Comparison of ENCODE assay signal across 8 cellular contexts in genomic region chr16:31094088-31094423, GRCh38. TPM values are rescaled to one million over a fixed set of nuclear protein-coding genes. Genes with fewer than 3 reads are reported as not detected.
DNase-seq lines count a peak whose midpoint lies in the region; ATAC-seq and TF ChIP-seq lines count a peak whose summit lies in the region.

No MANE protein-coding gene starts in this region.

- H3K4me3 Mint-ChIP-seq in CD4-positive, CD25-positive, alpha-beta regulatory T cell, result peak overlapping the region; percentile 94 to 99 (median 96)
- H3K4me3 Mint-ChIP-seq in immature natural killer cell, result peak overlapping the region; percentile 78 to 97 (median 87)
- H3K4me3 Mint-ChIP-seq in stimulated activated naive CD8-positive, alpha-beta T cell treated with anti-CD3 and anti-CD28 coated beads, Interleukin-15, Interleukin-2, amounts not matched to agents 100 ng/mL and 50 ng/mL, for 24 hours, result peak overlapping the region; percentile 91

- no peak for TF ChIP-seq CTCF in ascending aorta (IDR thresholded peaks at IDR 0.05)

- no peak for ATAC-seq in CD4-positive, CD25-positive, alpha-beta regulatory T cell (ENCODE audit: low read depth in 2 of 2)
- ATAC-seq in HG03097 (IDR thresholded peaks at IDR 0.05; ENCODE audit: low FRiP score, unreplicated experiment), result peak; percentile 3

- peaks cover 14% of the 10 kb centered on the region for H3K4me1 ChIP-seq in CD4-positive, CD25-positive, alpha-beta regulatory T cell (ENCODE audit: control insufficient read depth, insufficient read depth, low read length, poor library complexity, severe bottlenecking)
- peaks cover 0 to 3% of the 10 kb centered on the region in 2 donors for H3K4me1 ChIP-seq in ascending aorta

- H3K27ac Mint-ChIP-seq in CD4-positive, CD25-positive, alpha-beta regulatory T cell, result peak overlapping the region; percentile 69 to 95 (median 84)
- peak overlapping the region; percentile 75 to 97 (median 90) for H3K27ac Mint-ChIP-seq in immature natural killer cell
- H3K27ac Mint-ChIP-seq in stimulated activated naive CD8-positive, alpha-beta T cell treated with anti-CD3 and anti-CD28 coated beads, Interleukin-15, Interleukin-2, amounts not matched to agents 100 ng/mL and 50 ng/mL, for 24 hours, result peak overlapping the region; percentile 88

- peaks cover 10 to 36% (median 20%) of the 10 kb centered on the region in 4 donors for H3K4me1 Mint-ChIP-seq in CD4-positive, CD25-positive, alpha-beta regulatory T cell
- H3K4me1 Mint-ChIP-seq in immature natural killer cell, result peaks cover 22 to 30% of the 10 kb centered on the region in 2 donors
- peaks cover 25% of the 10 kb centered on the region for H3K4me1 Mint-ChIP-seq in stimulated activated naive CD8-positive, alpha-beta T cell treated with anti-CD3 and anti-CD28 coated beads, Interleukin-15, Interleukin-2, amounts not matched to agents 100 ng/mL and 50 ng/mL, for 24 hours (ENCODE audit: low read depth)

- H3K27ac ChIP-seq in CD4-positive, CD25-positive, alpha-beta regulatory T cell (ENCODE audit: insufficient read depth, low read length, poor library complexity, severe bottlenecking), result peak overlapping the region; percentile 83
- H3K27ac ChIP-seq in ascending aorta, result peak overlapping the region; percentile 86 to 92

- H3K36me3 Mint-ChIP-seq in CD4-positive, CD25-positive, alpha-beta regulatory T cell, result no peaks in the 10 kb centered on the region
- H3K36me3 Mint-ChIP-seq in immature natural killer cell, result no peaks in the 10 kb centered on the region
- peaks cover 14% of the 10 kb centered on the region for H3K36me3 Mint-ChIP-seq in stimulated activated naive CD8-positive, alpha-beta T cell treated with anti-CD3 and anti-CD28 coated beads, Interleukin-15, Interleukin-2, amounts not matched to agents 100 ng/mL and 50 ng/mL, for 24 hours (ENCODE audit: low read depth)

- peaks cover 12% of the 10 kb centered on the region for H3K36me3 ChIP-seq in CD4-positive, CD25-positive, alpha-beta regulatory T cell (ENCODE audit: control insufficient read depth, insufficient read depth, low read length)
- peaks cover 13 to 16% of the 10 kb centered on the region in 2 donors for H3K36me3 ChIP-seq in ascending aorta

- intact Hi-C loops in ascending aorta (cut with DNase I), result loop anchor here (1.0 to 10.0 kb wide), 6 partner anchors 20 to 351 kb away; partner anchors contain the start of genes FUS, ZNF646, ZNF668 and ZNF843

- no peaks in the 10 kb centered on the region for H3K9me3 ChIP-seq in CD4-positive, CD25-positive, alpha-beta regulatory T cell (ENCODE audit: control insufficient read depth in 2 of 2, low read length in 2 of 2)
- H3K9me3 ChIP-seq in ascending aorta, result no peaks in the 10 kb centered on the region

- peaks cover 7% of the 10 kb centered on the region for H3K27me3 Mint-ChIP-seq in CD4-positive, CD25-positive, alpha-beta regulatory T cell
- H3K27me3 Mint-ChIP-seq in immature natural killer cell (ENCODE audit: low read depth in 3 of 3), result peaks cover 10 to 12% (median 12%) of the 10 kb centered on the region in 3 donors
- no peaks in the 10 kb centered on the region for H3K27me3 Mint-ChIP-seq in stimulated activated naive CD8-positive, alpha-beta T cell treated with anti-CD3 and anti-CD28 coated beads, Interleukin-15, Interleukin-2, amounts not matched to agents 100 ng/mL and 50 ng/mL, for 24 hours

- DNase-seq in CD4-positive, CD25-positive, alpha-beta regulatory T cell, result no peak
- DNase-seq in ascending aorta (ENCODE audit: low spot score in 2 of 2), result no peak
- DNase-seq in immature natural killer cell, result no peak
- no peak for DNase-seq in NCI-H526 treated with DMSO at 0.1 percent for 48 hours (lab: John Stamatoyannopoulos, UW)
- no peak for DNase-seq in Ammon's horn (ENCODE audit: low spot score)
- no peak for DNase-seq in CD1c-positive myeloid dendritic cell (ENCODE audit: extremely low spot score)

- peaks cover 0 to 2% (median 0%) of the 10 kb centered on the region in 7 donors for H3K9me3 Mint-ChIP-seq in CD4-positive, CD25-positive, alpha-beta regulatory T cell
- no peaks in the 10 kb centered on the region for H3K9me3 Mint-ChIP-seq in immature natural killer cell
- H3K9me3 Mint-ChIP-seq in stimulated activated naive CD8-positive, alpha-beta T cell treated with anti-CD3 and anti-CD28 coated beads, Interleukin-15, Interleukin-2, amounts not matched to agents 100 ng/mL and 50 ng/mL, for 24 hours, result no peaks in the 10 kb centered on the region

- peak overlapping the region; percentile 70 for H3K4me3 ChIP-seq in CD4-positive, CD25-positive, alpha-beta regulatory T cell (ENCODE audit: low read depth, low read length)
- peak overlapping the region; percentile 94 to 97 for H3K4me3 ChIP-seq in ascending aorta

- no peaks in the 10 kb centered on the region for H3K27me3 ChIP-seq in CD4-positive, CD25-positive, alpha-beta regulatory T cell (ENCODE audit: control insufficient read depth, insufficient read depth, low read length)
- H3K27me3 ChIP-seq in ascending aorta, result no peaks in the 10 kb centered on the region

RNA-seq across cellular contexts. Expression of gene VKORC1, which starts 0.5 kb away (rescaled TPM):
- total RNA-seq in CD4-positive, CD25-positive, alpha-beta regulatory T cell, result 38.1 TPM
- polyA plus RNA-seq in CD4-positive, CD25-positive, alpha-beta regulatory T cell, result 100 to 1,000 TPM in 3 of 4 donors, 10 to 100 TPM in 1; 97.8 to 113 (median 105) TPM
- total RNA-seq in ascending aorta, result 227 TPM
- 100 to 1,000 TPM; 114 to 164 (median 116) TPM for polyA plus RNA-seq in immature natural killer cell

RNA-seq across cellular contexts. Expression of gene PRSS53, which starts 5.3 kb away (rescaled TPM):
- 8.2 TPM for total RNA-seq in CD4-positive, CD25-positive, alpha-beta regulatory T cell
- polyA plus RNA-seq in CD4-positive, CD25-positive, alpha-beta regulatory T cell, result 1 to 10 TPM in 1 of 4 donors, under 1 TPM in 3; 0.41 to 1.7 (median 0.59) TPM
- 7.5 TPM for total RNA-seq in ascending aorta
- polyA plus RNA-seq in immature natural killer cell, result 1 to 10 TPM in 1 of 3 donors, under 1 TPM in 2; 0.27 to 1.4 (median 0.63) TPM

RNA-seq across cellular contexts. Expression of gene BCKDK, which starts 14.1 kb away (rescaled TPM):
- 8.2 TPM for total RNA-seq in CD4-positive, CD25-positive, alpha-beta regulatory T cell
- polyA plus RNA-seq in CD4-positive, CD25-positive, alpha-beta regulatory T cell, result 10 to 100 TPM; 19.5 to 24.7 (median 23.5) TPM
- total RNA-seq in ascending aorta, result 85.8 TPM
- 10 to 100 TPM; 21.4 to 50.3 (median 30.1) TPM for polyA plus RNA-seq in immature natural killer cell

RNA-seq across cellular contexts. Expression of gene ZNF646, which starts 19.8 kb away (rescaled TPM):
- total RNA-seq in CD4-positive, CD25-positive, alpha-beta regulatory T cell, result 23.4 TPM
- polyA plus RNA-seq in CD4-positive, CD25-positive, alpha-beta regulatory T cell, result 1 to 10 TPM; 2.2 to 5.5 (median 3.4) TPM
- 11.6 TPM for total RNA-seq in ascending aorta
- polyA plus RNA-seq in immature natural killer cell, result 10 to 100 TPM in 1 of 3 donors, 1 to 10 TPM in 1, under 1 TPM in 1; 0.93 to 11.5 (median 2.5) TPM

RNA-seq across cellular contexts. Expression of gene ZNF668, which starts 20.0 kb away (rescaled TPM):
- 16.8 TPM for total RNA-seq in CD4-positive, CD25-positive, alpha-beta regulatory T cell
- polyA plus RNA-seq in CD4-positive, CD25-positive, alpha-beta regulatory T cell, result 10 to 100 TPM in 1 of 4 donors, 1 to 10 TPM in 3; 6.4 to 15.8 (median 7.6) TPM
- 12.2 TPM for total RNA-seq in ascending aorta
- polyA plus RNA-seq in immature natural killer cell, result 10 to 100 TPM in 2 of 3 donors, 1 to 10 TPM in 1; 6.8 to 17.2 (median 10.1) TPM
